In the genomic region with DNA sequence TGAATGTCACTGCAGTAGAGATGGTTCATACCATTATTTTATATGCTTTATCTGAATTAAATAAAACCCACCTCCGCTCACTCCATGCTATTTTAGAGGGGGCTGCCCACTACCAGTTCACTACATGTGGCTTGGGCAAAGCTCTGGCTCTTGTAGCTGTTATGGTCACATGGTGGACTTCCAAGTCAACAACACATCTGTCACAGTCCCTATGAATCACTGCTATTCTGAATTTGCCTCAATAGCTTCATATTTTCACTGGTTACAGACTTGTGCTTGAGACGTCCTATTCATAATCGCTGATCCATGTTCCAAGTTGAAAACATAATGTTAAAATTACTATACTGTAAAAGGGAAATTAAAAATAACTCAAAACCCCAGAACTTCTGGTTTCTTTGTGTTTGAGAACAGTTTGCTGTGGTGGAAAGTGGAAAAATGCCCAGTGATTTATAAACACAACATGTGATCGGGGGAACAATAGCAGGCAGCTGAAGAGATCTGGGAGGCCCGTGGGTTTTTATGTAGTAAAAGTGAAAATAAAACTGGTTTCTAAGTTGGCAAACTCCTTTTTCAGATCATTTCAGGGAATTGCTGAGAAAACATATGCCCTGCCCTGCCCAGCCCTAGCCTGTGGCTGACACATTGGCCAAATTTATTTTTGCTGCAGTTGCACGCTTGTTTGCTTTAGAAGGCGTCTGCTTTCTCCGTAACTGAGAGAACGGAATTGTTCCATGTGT, we compare ENCODE assay signal across 9 cellular contexts.
DNase-seq lines count a peak whose midpoint lies in the region; ATAC-seq and TF ChIP-seq lines count a peak whose summit lies in the region.
"Had no signal": no experiment of that assay in that cellular context is flagged by ENCODE, and none has a peak within 500 bp of the region (broad histone marks: within the 10 kb centered on the region; RNA-seq: fewer than 3 reads in every experiment).

No MANE protein-coding gene starts in this region.

- peak overlapping the region; percentile 33 for H3K4me3 ChIP-seq in SJSA1
- peak overlapping the region in 3 of 4 donors; percentile 16 to 21 (median 19) for H3K4me3 ChIP-seq in gastrocnemius medialis

- H3K9me3 ChIP-seq in SJSA1 (replicated peaks) (no peaks in the 10 kb centered on the region), gastrocnemius medialis (no peaks in the 10 kb centered on the region)

- H3K4me1 ChIP-seq in SJSA1 (replicated peaks) (peaks cover 13% of the 10 kb centered on the region), gastrocnemius medialis (no peaks in the 10 kb centered on the region)

- peak overlapping the region; percentile 64 for H3K27ac ChIP-seq in SJSA1
- no peak overlapping the region for H3K27ac ChIP-seq in gastrocnemius medialis

- in situ Hi-C loops in G401 (cut with HindIII; ENCODE audit: low sequenced_read_pairs) (no loop called here), gastrocnemius medialis (cut with MboI; ENCODE audit: low sequenced_read_pairs in 4 of 4) (no loop called here)

- ATAC-seq in gastrocnemius medialis (no peak), HG03108 (IDR thresholded peaks at IDR 0.05; ENCODE audit: unreplicated experiment) (no peak), GM19452 (IDR thresholded peaks at IDR 0.05; ENCODE audit: unreplicated experiment) (no peak)

- no peaks in the 10 kb centered on the region for H3K36me3 ChIP-seq in SJSA1
- no peaks in the 10 kb centered on the region for H3K36me3 ChIP-seq in gastrocnemius medialis

- H3K27me3 ChIP-seq in SJSA1 (replicated peaks) (no peaks in the 10 kb centered on the region), gastrocnemius medialis (no peaks in the 10 kb centered on the region)

- no peak for TF ChIP-seq CTCF in gastrocnemius medialis (IDR thresholded peaks at IDR 0.05 in 4 of 5, conservative IDR thresholded peaks at IDR 0.05 in 1 of 5)

- intact Hi-C loops in gastrocnemius medialis (cut with DNase I; ENCODE audit: low total_unique reads), result no loop called here

- TF ChIP-seq POLR2A in gastrocnemius medialis (IDR thresholded peaks at IDR 0.05), result no peak

- peak; percentile 1 for DNase-seq in G401 (ENCODE audit: low spot score)
- DNase-seq in SJSA1 (ENCODE audit: low read depth in 1 of 2, low spot score in 2 of 2), result peak in 1 of 2 experiments; percentile 62
- peak; percentile 31 for DNase-seq in foreskin melanocyte
- DNase-seq in gastrocnemius medialis, result no peak
- no peak for DNase-seq in SIG-M5 treated with dmso at 0.1 percent for 504 hours (lab: John Stamatoyannopoulos, UW; ENCODE audit: unreplicated experiment)
- no peak for DNase-seq in activated effector memory CD4-positive, alpha-beta T cell treated with Interleukin-2 at 50 U/mL for 16 hours
- DNase-seq: activated CD4-positive, alpha-beta T cell treated with anti-CD3 and anti-CD28 coated beads for 1 hour had no signal

Comparison
In these comparisons a context has a peak if more than half of its experiments do, and no peak if none do; other contexts are left out.
1. DNase-seq: peak in G401 (single experiment) and foreskin melanocyte (single experiment); none in gastrocnemius medialis (0 of 2), SIG-M5 treated with dmso at 0.1 percent for 504 hours (single experiment) and activated effector memory CD4-positive, alpha-beta T cell treated with Interleukin-2 at 50 U/mL for 16 hours (single experiment).